Comparison of ENCODE assay signal across 7 cellular contexts in genomic region chr12:112448165-112448564, GRCh38. TPM values are rescaled to one million over a fixed set of nuclear protein-coding genes. Genes with fewer than 3 reads are reported as not detected.
DNase-seq lines count a peak whose midpoint lies in the region; ATAC-seq and TF ChIP-seq lines count a peak whose summit lies in the region.
"Not testable (repeated sequence)": the region's sequence is repeated elsewhere in the genome, so short reads cannot be mapped to it uniquely, and the experiment has no call there.

No MANE protein-coding gene starts in this region.

- H3K4me3 Mint-ChIP-seq in CD4-positive, CD25-positive, alpha-beta regulatory T cell = peak overlapping the region in 1 of 4 donors; percentile 54
- H3K4me3 Mint-ChIP-seq in T-helper 2 cell treated with Interferon-gamma antibody and Interleukin-4, amounts not matched to agents 5 μg/mL and 100 μg/mL, for 36 hours; activated T-helper 17 cell treated with anti-CD3 and anti-CD28 coated beads, Interleukin-2, amount 50 U/mL, for 72 hours; central memory CD8-positive, alpha-beta T cell; stimulated activated effector memory CD8-positive, alpha-beta T cell treated with anti-CD3 and anti-CD28 coated beads, Interleukin-12 subunit alpha, Interleukin-12 subunit beta, amount 100 ng/mL, for 72 hours: not testable (repeated sequence)

- not testable (repeated sequence) for H3K27ac ChIP-seq in CD4-positive, CD25-positive, alpha-beta regulatory T cell (ENCODE audit: insufficient read depth, low read length, poor library complexity, severe bottlenecking)

- not testable (repeated sequence) for H3K27me3 Mint-ChIP-seq in CD4-positive, CD25-positive, alpha-beta regulatory T cell; T-helper 2 cell treated with Interferon-gamma antibody and Interleukin-4, amounts not matched to agents 5 μg/mL and 100 μg/mL, for 36 hours (ENCODE audit: low read depth); activated T-helper 17 cell treated with anti-CD3 and anti-CD28 coated beads, Interleukin-2, amount 50 U/mL, for 72 hours; central memory CD8-positive, alpha-beta T cell

- H3K4me3 ChIP-seq in CD4-positive, CD25-positive, alpha-beta regulatory T cell (ENCODE audit: low read depth, low read length); lower leg skin (ENCODE audit: low read depth, poor library complexity, severe bottlenecking): not testable (repeated sequence)

- H3K27me3 ChIP-seq in CD4-positive, CD25-positive, alpha-beta regulatory T cell (ENCODE audit: control insufficient read depth, insufficient read depth, low read length) = not testable (repeated sequence)

- not testable (repeated sequence) for TF ChIP-seq CTCF in lower leg skin (IDR thresholded peaks at IDR 0.05)

- H3K4me1 Mint-ChIP-seq in CD4-positive, CD25-positive, alpha-beta regulatory T cell = peaks cover 6 to 26% (median 15%) of the 10 kb centered on the region in 4 donors
- peaks cover 16% of the 10 kb centered on the region for H3K4me1 Mint-ChIP-seq in T-helper 2 cell treated with Interferon-gamma antibody and Interleukin-4, amounts not matched to agents 5 μg/mL and 100 μg/mL, for 36 hours (ENCODE audit: low read depth)
- not testable (repeated sequence) for H3K4me1 Mint-ChIP-seq in activated T-helper 17 cell treated with anti-CD3 and anti-CD28 coated beads, Interleukin-2, amount 50 U/mL, for 72 hours; central memory CD8-positive, alpha-beta T cell
- peaks cover 16% of the 10 kb centered on the region for H3K4me1 Mint-ChIP-seq in stimulated activated effector memory CD8-positive, alpha-beta T cell treated with anti-CD3 and anti-CD28 coated beads, Interleukin-12 subunit alpha, Interleukin-12 subunit beta, amount 100 ng/mL, for 72 hours

- peaks cover 40% of the 10 kb centered on the region for H3K36me3 ChIP-seq in CD4-positive, CD25-positive, alpha-beta regulatory T cell (ENCODE audit: control insufficient read depth, insufficient read depth, low read length)

- H3K36me3 Mint-ChIP-seq in CD4-positive, CD25-positive, alpha-beta regulatory T cell = peaks cover 23% of the 10 kb centered on the region
- peaks cover 36% of the 10 kb centered on the region for H3K36me3 Mint-ChIP-seq in T-helper 2 cell treated with Interferon-gamma antibody and Interleukin-4, amounts not matched to agents 5 μg/mL and 100 μg/mL, for 36 hours (ENCODE audit: low read depth)
- peaks cover 74% of the 10 kb centered on the region for H3K36me3 Mint-ChIP-seq in activated T-helper 17 cell treated with anti-CD3 and anti-CD28 coated beads, Interleukin-2, amount 50 U/mL, for 72 hours (ENCODE audit: low read depth)
- H3K36me3 Mint-ChIP-seq in central memory CD8-positive, alpha-beta T cell (ENCODE audit: insufficient read depth) = peaks cover 53% of the 10 kb centered on the region
- H3K36me3 Mint-ChIP-seq in stimulated activated effector memory CD8-positive, alpha-beta T cell treated with anti-CD3 and anti-CD28 coated beads, Interleukin-12 subunit alpha, Interleukin-12 subunit beta, amount 100 ng/mL, for 72 hours = peaks cover 83% of the 10 kb centered on the region

- not testable (repeated sequence) for H3K9me3 ChIP-seq in CD4-positive, CD25-positive, alpha-beta regulatory T cell (ENCODE audit: control insufficient read depth in 2 of 2, low read length in 2 of 2)

- H3K27ac Mint-ChIP-seq in CD4-positive, CD25-positive, alpha-beta regulatory T cell = peak overlapping the region in 2 of 3 donors; percentile 33 to 78
- H3K27ac Mint-ChIP-seq in T-helper 2 cell treated with Interferon-gamma antibody and Interleukin-4, amounts not matched to agents 5 μg/mL and 100 μg/mL, for 36 hours = peak overlapping the region; percentile 31
- H3K27ac Mint-ChIP-seq in activated T-helper 17 cell treated with anti-CD3 and anti-CD28 coated beads, Interleukin-2, amount 50 U/mL, for 72 hours = peak overlapping the region; percentile 38
- peak overlapping the region; percentile 89 for H3K27ac Mint-ChIP-seq in central memory CD8-positive, alpha-beta T cell (ENCODE audit: low read depth)
- peak overlapping the region; percentile 81 for H3K27ac Mint-ChIP-seq in stimulated activated effector memory CD8-positive, alpha-beta T cell treated with anti-CD3 and anti-CD28 coated beads, Interleukin-12 subunit alpha, Interleukin-12 subunit beta, amount 100 ng/mL, for 72 hours

- intact Hi-C loops in lower leg skin (cut with DNase I; ENCODE audit: low total_unique reads) = not testable (repeated sequence)

- H3K4me1 ChIP-seq in CD4-positive, CD25-positive, alpha-beta regulatory T cell (ENCODE audit: control insufficient read depth, insufficient read depth, low read length, poor library complexity, severe bottlenecking) = not testable (repeated sequence)

- H3K9me3 Mint-ChIP-seq in CD4-positive, CD25-positive, alpha-beta regulatory T cell; T-helper 2 cell treated with Interferon-gamma antibody and Interleukin-4, amounts not matched to agents 5 μg/mL and 100 μg/mL, for 36 hours; activated T-helper 17 cell treated with anti-CD3 and anti-CD28 coated beads, Interleukin-2, amount 50 U/mL, for 72 hours; central memory CD8-positive, alpha-beta T cell; stimulated activated effector memory CD8-positive, alpha-beta T cell treated with anti-CD3 and anti-CD28 coated beads, Interleukin-12 subunit alpha, Interleukin-12 subunit beta, amount 100 ng/mL, for 72 hours: not testable (repeated sequence)

- 38 to 43% methylated on average over 2 of the region's 2 CpGs for WGBS in lower leg skin, 2 donors

- DNase-seq in CD4-positive, CD25-positive, alpha-beta regulatory T cell; T-helper 2 cell treated with Interferon-gamma antibody and Interleukin-4, amounts not matched to agents 5 μg/mL and 100 μg/mL, for 36 hours (ENCODE audit: low spot score); central memory CD8-positive, alpha-beta T cell (ENCODE audit: low spot score in 2 of 2); stimulated activated effector memory CD8-positive, alpha-beta T cell treated with anti-CD3 and anti-CD28 coated beads, Interleukin-12 subunit alpha, Interleukin-12 subunit beta, amount 100 ng/mL, for 72 hours (ENCODE audit: low spot score in 2 of 2): not testable (repeated sequence)
- peak; percentile 72 for DNase-seq in fibroblast of peridontal ligament (ENCODE audit: extremely low read depth)
- DNase-seq in lower leg skin (ENCODE audit: low spot score in 2 of 2) = peak; percentile 18 to 20

- not testable (repeated sequence) for ATAC-seq in CD4-positive, CD25-positive, alpha-beta regulatory T cell (ENCODE audit: low read depth in 2 of 2); activated T-helper 17 cell treated with anti-CD3 and anti-CD28 coated beads, Interleukin-2, amount 50 U/mL, for 72 hours (replicated peaks); central memory CD8-positive, alpha-beta T cell (replicated peaks; ENCODE audit: extremely low read depth, poor library complexity, severe bottlenecking); stimulated activated effector memory CD8-positive, alpha-beta T cell treated with anti-CD3 and anti-CD28 coated beads, Interleukin-12 subunit alpha, Interleukin-12 subunit beta, amount 100 ng/mL, for 72 hours

- not testable (repeated sequence) for TF ChIP-seq POLR2A in lower leg skin (IDR thresholded peaks at IDR 0.05)

RNA-seq across cellular contexts. Expression of gene PTPN11, which starts 29.4 kb away (rescaled TPM):
- 51.9 TPM for total RNA-seq in CD4-positive, CD25-positive, alpha-beta regulatory T cell
- polyA plus RNA-seq in CD4-positive, CD25-positive, alpha-beta regulatory T cell = 10 to 100 TPM; 57.0 to 66.9 (median 62.2) TPM
- 100 to 1,000 TPM in 1 of 2 donors, 10 to 100 TPM in 1; 95.0 to 119 TPM for total RNA-seq in activated T-helper 17 cell treated with anti-CD3 and anti-CD28 coated beads, Interleukin-2, amount 50 U/mL, for 72 hours
- total RNA-seq in lower leg skin = 10 to 100 TPM; 61.6 to 88.0 (median 75.2) TPM

RNA-seq across cellular contexts. Expression of gene RPL6, which starts 38.8 kb away (rescaled TPM):
- total RNA-seq in CD4-positive, CD25-positive, alpha-beta regulatory T cell = 1,320 TPM
- 100 to 1,000 TPM; 375 to 624 (median 546) TPM for polyA plus RNA-seq in CD4-positive, CD25-positive, alpha-beta regulatory T cell
- total RNA-seq in activated T-helper 17 cell treated with anti-CD3 and anti-CD28 coated beads, Interleukin-2, amount 50 U/mL, for 72 hours = 1,000 to 10,000 TPM; 1,630 to 2,257 TPM
- 1,000 to 10,000 TPM; 1,306 to 1,912 (median 1,660) TPM for total RNA-seq in lower leg skin

Comparison
In these comparisons a context has a peak if more than half of its experiments do, and no peak if none do; other contexts are left out.
1. H3K27ac Mint-ChIP-seq: peak in every context shown above with its lines; median percentile 89 in central memory CD8-positive, alpha-beta T cell; 81 in stimulated activated effector memory CD8-positive, alpha-beta T cell treated with anti-CD3 and anti-CD28 coated beads, Interleukin-12 subunit alpha, Interleukin-12 subunit beta, amount 100 ng/mL, for 72 hours; 56 in CD4-positive, CD25-positive, alpha-beta regulatory T cell; 38 in activated T-helper 17 cell treated with anti-CD3 and anti-CD28 coated beads, Interleukin-2, amount 50 U/mL, for 72 hours; 31 in T-helper 2 cell treated with Interferon-gamma antibody and Interleukin-4, amounts not matched to agents 5 μg/mL and 100 μg/mL, for 36 hours.